Comparison of ENCODE assay signal across 8 cellular contexts in the genomic region with DNA sequence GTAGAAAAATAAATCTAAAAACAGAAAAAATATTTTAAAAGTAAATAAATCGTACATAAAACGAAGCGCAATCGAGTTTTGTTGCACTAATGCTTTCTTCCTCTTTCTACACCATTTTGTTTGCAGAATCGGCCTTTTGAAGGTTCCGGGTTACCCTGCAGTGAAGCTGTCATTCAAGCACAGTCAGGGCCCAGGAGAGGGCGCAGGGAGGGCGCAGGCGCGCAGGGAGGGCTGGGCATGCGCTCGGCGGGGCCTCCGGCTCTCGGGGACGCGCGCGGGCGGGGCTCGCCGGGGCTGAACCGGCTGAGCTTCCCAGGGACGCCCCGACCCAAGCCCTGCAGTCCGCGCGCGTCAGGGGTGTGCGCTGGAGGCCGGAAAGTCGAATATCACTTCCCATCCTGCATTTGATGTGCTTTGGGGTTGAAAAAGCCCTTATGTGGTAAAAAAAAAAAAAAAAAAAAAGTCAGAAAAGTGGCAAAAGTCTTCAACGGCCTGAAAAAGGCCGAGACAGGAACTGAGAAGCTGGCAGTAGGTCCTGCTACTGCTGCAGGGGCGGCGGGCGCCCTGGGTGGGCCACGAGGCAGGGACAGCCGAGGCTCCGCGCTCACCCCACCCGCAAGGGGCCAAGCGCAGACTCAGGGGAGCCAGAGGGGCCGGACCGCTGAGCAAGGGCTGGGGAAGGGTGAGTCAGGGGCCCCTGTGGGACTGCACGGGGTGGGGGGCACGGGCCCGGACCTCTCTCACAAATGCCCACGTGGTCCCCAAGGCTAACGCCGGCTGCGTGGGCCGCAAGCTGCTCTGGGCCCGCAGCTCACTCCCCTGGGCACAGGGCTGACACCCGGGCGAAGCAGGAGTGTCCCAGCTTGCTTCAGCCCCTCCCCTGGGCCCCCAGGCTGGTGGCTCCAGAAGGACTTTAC.
A peak's percentile ranks its signal among the peaks of the same experiment; 100 is the strongest.
DNase-seq lines count a peak whose midpoint lies in the region; ATAC-seq and FAIRE-seq lines count a peak whose summit lies in the region.

No MANE protein-coding gene starts in this region.

- FAIRE-seq in GM18507 (lab: Jason Lieb, UNC): peak; percentile 91

- peak overlapping the region; percentile 72 for H3K27ac ChIP-seq in caudate nucleus (ENCODE audit: low read depth, low read length)

- DNase-seq in GM18507 (ENCODE audit: extremely low spot score, insufficient read length, low read depth) (peak; percentile 78), NCI-H2171 (lab: John Stamatoyannopoulos, UW) (peak; percentile 49), caudate nucleus (lab: John Stamatoyannopoulos, UW) (peak; percentile 5 to 96 (median 87)), iris pigment epithelial cell (ENCODE audit: low read depth) (peak; percentile 93), smooth muscle cell of the brain vasculature (ENCODE audit: low read depth, low spot score) (peak; percentile 76), OCI-M2 (lab: John Stamatoyannopoulos, UW; ENCODE audit: unreplicated experiment) (no peak)
- peak; percentile 71 for DNase-seq in activated CD4-positive, CD25-positive, alpha-beta regulatory T cell treated with anti-CD3 and anti-CD28 coated beads, Interleukin-2, amount 50 U/mL, for 16 hours (ENCODE audit: low read depth, low spot score)

- ATAC-seq in HG02938 (IDR thresholded peaks at IDR 0.05; ENCODE audit: unreplicated experiment): peak; percentile 77
